ENCODE assay signal across 10 cellular contexts in the genomic region with DNA sequence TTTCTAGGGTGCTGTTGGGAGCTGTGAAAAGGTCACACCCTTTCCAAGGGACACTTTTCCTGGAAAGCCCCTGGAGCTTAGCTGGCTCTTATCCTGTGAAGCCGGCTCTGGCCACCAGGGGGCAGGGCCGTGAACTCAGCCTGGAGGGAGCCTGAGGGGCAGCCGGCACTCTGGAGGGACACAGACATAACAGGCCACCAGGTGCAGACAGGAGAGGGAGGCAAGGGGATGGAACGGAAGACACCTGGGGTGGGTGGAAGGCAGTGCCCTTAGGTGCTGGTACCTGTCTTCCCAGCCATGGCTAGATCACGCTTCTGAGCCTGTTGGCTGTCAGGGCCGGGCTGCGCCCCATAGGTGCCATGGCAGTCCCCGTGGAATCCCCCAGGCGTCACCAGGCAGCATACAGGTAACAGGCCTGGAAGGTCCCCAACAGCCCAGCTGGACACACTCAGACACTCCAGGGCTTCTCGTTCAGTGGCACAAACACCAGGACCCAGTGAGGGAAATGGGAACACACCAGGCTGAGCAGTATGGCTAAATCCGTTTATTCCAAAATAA. TPM values are rescaled to one million over a fixed set of nuclear protein-coding genes. Genes with fewer than 3 reads are reported as not detected.
DNase-seq lines count a peak whose midpoint lies in the region; ATAC-seq, FAIRE-seq and TF ChIP-seq lines count a peak whose summit lies in the region.
"Not testable (repeated sequence)": the region's sequence is repeated elsewhere in the genome, so short reads cannot be mapped to it uniquely, and the experiment has no call there.
"Had no signal": no experiment of that assay in that cellular context is flagged by ENCODE, and none has a peak within 500 bp of the region (broad histone marks: within the 10 kb centered on the region; RNA-seq: fewer than 3 reads in every experiment).

No MANE protein-coding gene starts in this region.

- DNase-seq in DND-41; GM12878 (ENCODE audit: low read depth, low spot score); epithelial cell of proximal tubule (ENCODE audit: low read depth): not testable (repeated sequence)
- DNase-seq in NCI-H1417 (lab: John Stamatoyannopoulos, UW): peak in 2 of 3 experiments; percentile 11 to 24
- peak; percentile 39 for DNase-seq in RPMI8226

- peak; percentile 62 for FAIRE-seq in GM12878 (lab: Jason Lieb, UNC)

- not testable (repeated sequence) for H3F3A ChIP-seq in neural cell (ENCODE audit: insufficient read depth, low read length, poor library complexity, severe bottlenecking)

- not testable (repeated sequence) for H3K27me3 ChIP-seq in DND-41 (ENCODE audit: insufficient read depth, low read length, poor library complexity); GM12878 (replicated peaks in 1 of 2; ENCODE audit: control insufficient read depth in 2 of 2, insufficient read depth in 2 of 2, low read length in 1 of 2); neural cell (ENCODE audit: insufficient read depth, low read depth, low read length)

- H3K4me1 ChIP-seq in DND-41 (ENCODE audit: insufficient read depth, low read length); GM12878 (ENCODE audit: control insufficient read depth, insufficient read depth, low read length): not testable (repeated sequence)

- BruUV-seq in GM12878 (replicated peaks; lab: Mats Ljungman, UMichigan): not testable (repeated sequence)

- H3K4me3 ChIP-seq in DND-41 (ENCODE audit: low read depth in 1 of 2, low read length in 2 of 2); GM12878; epithelial cell of proximal tubule (ENCODE audit: low read depth, low read length); neural cell (ENCODE audit: low read length): not testable (repeated sequence)

- POLR2A ChIA-PET in GM12878 (lab: Charles Lee): not testable (repeated sequence)

- not testable (repeated sequence) for H2AFZ ChIP-seq in DND-41 (ENCODE audit: low read depth, low read length); GM12878 (ENCODE audit: control insufficient read depth, low read depth, low read length); neural cell (ENCODE audit: low read depth, low read length)

- TF ChIP-seq EP300 in GM12878 (IDR thresholded peaks at IDR 0.05; ENCODE audit: borderline replicate concordance in 1 of 2, control insufficient read depth in 1 of 2, low read depth in 2 of 2, low read length in 2 of 2); neural cell (conservative IDR thresholded peaks at IDR 0.05; ENCODE audit: poor library complexity, severe bottlenecking): not testable (repeated sequence)

- RAD21 ChIA-PET in GM12878 (lab: Charles Lee; ENCODE audit: unreplicated experiment): not testable (repeated sequence)

- in situ Hi-C loops in GM12878 (cut with MboI): loop anchor here (10.0 kb wide), 1 partner anchor 1972 kb away; no protein-coding TSS in a partner anchor

- H4K20me1 ChIP-seq in DND-41 (ENCODE audit: insufficient read depth, low read length); GM12878 (ENCODE audit: control insufficient read depth, insufficient read depth); neural cell (ENCODE audit: insufficient read depth): not testable (repeated sequence)

- WGBS in GM12878 (ENCODE audit: insufficient coverage, insufficient replicate concordance, low lambda C conversion rate, missing lambda C conversion rate): 31% methylated on average over 8 of the region's 11 CpGs

- not testable (repeated sequence) for H3K79me2 ChIP-seq in DND-41 (ENCODE audit: insufficient read depth, low read length); GM12878 (ENCODE audit: control insufficient read depth, insufficient read depth, low read length); neural cell (replicated peaks; ENCODE audit: insufficient read depth, low read length)

- 0 out of 3 replicates have a peak, but pooled peaks have one; percentile 52 for ATAC-seq in DND-41 (ENCODE audit: insufficient read depth, low read depth)
- peak; percentile 56 for ATAC-seq in GM19351 (IDR thresholded peaks at IDR 0.05; ENCODE audit: unreplicated experiment)
- peak; percentile 76 for ATAC-seq in GM12878

- H3K4me2 ChIP-seq in DND-41 (ENCODE audit: insufficient read depth, low read length); GM12878 (ENCODE audit: control insufficient read depth, insufficient read depth); neural cell (ENCODE audit: low read length): not testable (repeated sequence)

- not testable (repeated sequence) for H3K27ac ChIP-seq in DND-41 (ENCODE audit: low read length); GM12878 (ENCODE audit: control insufficient read depth, insufficient read depth); neural cell (ENCODE audit: low read length)

- SMC1A ChIA-PET in GM12878 (lab: Charles Lee; ENCODE audit: uncharacterized antibody, unreplicated experiment): not testable (repeated sequence)

- intact Hi-C loops in GM12878 (cut with micrococcal nuclease; ENCODE audit: unreplicated experiment): not testable (repeated sequence)

- TF ChIP-seq CTCF in DND-41 (IDR thresholded peaks at IDR 0.05; ENCODE audit: borderline replicate concordance, extremely low read depth, low read length, poor library complexity, severe bottlenecking); GM12878 (IDR thresholded peaks at IDR 0.05 in 2 of 3, conservative IDR thresholded peaks at IDR 0.05 in 1 of 3; ENCODE audit: control insufficient read depth in 2 of 3, extremely low read depth in 1 of 3, insufficient read depth in 1 of 3, low read depth in 3 of 3, low read length in 3 of 3): not testable (repeated sequence)
- TF ChIP-seq CTCF in epithelial cell of proximal tubule (conservative IDR thresholded peaks at IDR 0.05; ENCODE audit: low read depth, low read length): peak; percentile 13
- TF ChIP-seq CTCF in neural cell (IDR thresholded peaks at IDR 0.05; ENCODE audit: poor library complexity, severe bottlenecking): peak; percentile 29

- H3K36me3 ChIP-seq in DND-41 (ENCODE audit: insufficient read depth, low read length); GM12878 (ENCODE audit: control insufficient read depth in 2 of 2, insufficient read depth in 2 of 2, low read length in 1 of 2); neural cell (ENCODE audit: insufficient read depth, low read length): not testable (repeated sequence)

- TF ChIP-seq POLR2A in GM12878 (IDR thresholded peaks at IDR 0.05; ENCODE audit: low read depth, low read length): not testable (repeated sequence)

- TF ChIP-seq RAD21 in GM12878 (IDR thresholded peaks at IDR 0.05; ENCODE audit: insufficient read depth, low read depth, low read length); neural cell (conservative IDR thresholded peaks at IDR 0.05): not testable (repeated sequence)

- not testable (repeated sequence) for H3K9me2 ChIP-seq in neural cell (ENCODE audit: insufficient read depth, low read length)

- not testable (repeated sequence) for H3K9ac ChIP-seq in DND-41 (ENCODE audit: low read depth, low read length); GM12878 (ENCODE audit: control insufficient read depth, insufficient read depth, low read length); neural cell (ENCODE audit: low read length)

- H3K9me3 ChIP-seq in DND-41 (ENCODE audit: insufficient read depth, low read length, severe bottlenecking); GM12878 (replicated peaks; ENCODE audit: control insufficient read depth, insufficient read depth, low read length); neural cell (ENCODE audit: low read length): not testable (repeated sequence)

- CTCF ChIA-PET in GM12878 (lab: Yijun Ruan, JAX): interaction anchor here (0.6 kb wide), 1 partner anchor 127 kb away, joined by 3 read pairs; no protein-coding TSS in a partner anchor

RNA-seq across cellular contexts. Expression of a gene that starts 36.1 kb away (rescaled TPM):
- not detected in 2 replicates for total RNA-seq in GM12878 (2013; cell fraction: nucleolus; rRNA removed)
- not detected in 2 replicates for total RNA-seq in GM12878 (2014; rRNA removed)
- total RNA-seq in GM12878 (2014; rRNA removed; fragmentation: Illumina TruSeq; extraction: Trizol): not detected in 2 replicates
- not detected in 2 replicates for total RNA-seq in GM12878 (2021)
- not detected for polyA plus RNA-seq in GM12878 (2011; ENCODE audit: low read depth)
- polyA plus RNA-seq in GM12878 (2011; rRNA removed): not detected in 2 replicates
- polyA plus RNA-seq in GM12878 (2011; cell fraction: cytosol; rRNA removed): not detected in 2 replicates
- not detected in 2 replicates for polyA plus RNA-seq in GM12878 (2011; cell fraction: nucleus; rRNA removed)
- polyA plus RNA-seq in GM12878 (2012): not detected in 2 replicates
- polyA plus RNA-seq in GM12878 (2014; fragmentation: Illumina TruSeq; extraction: Trizol): not detected in 2 replicates
- not detected for polyA plus RNA-seq in GM12878 (2014; fragmentation: Nextera tagmentation; extraction: Ambion mirVana)
- not detected in 2 replicates for polyA plus RNA-seq in GM12878 (2014; rRNA removed)
- polyA plus RNA-seq in GM12878 (2016; fragmentation: Nextera tagmentation; extraction: Ambion mirVana): not detected
- polyA minus RNA-seq in GM12878 (2011; rRNA and poly(A)+ RNA removed): not detected in 2 replicates
- polyA minus RNA-seq in GM12878 (2011; cell fraction: cytosol; rRNA and poly(A)+ RNA removed): not detected in 2 replicates
- polyA minus RNA-seq in GM12878 (2011; cell fraction: nucleus; rRNA and poly(A)+ RNA removed): not detected in 2 replicates
- not detected in 2 replicates for total RNA-seq in epithelial cell of proximal tubule
- not detected in 2 replicates for polyA plus RNA-seq in neural cell
- polyA minus RNA-seq in neural cell: not detected in 2 replicates
- total RNA-seq: OCI-LY7; RPMI7951; T-helper 1 cell treated with Interleukin-12 subunit alpha and Interleukin-12 subunit beta and Interleukin-4 antibody, amounts not matched to agents 30 ng/mL and 1 ng/mL, for 36 hours had no signal

RNA-seq across cellular contexts. Expression of a gene that starts 42.9 kb away (rescaled TPM):
- 33.0 and 34.3 TPM in 2 replicates for total RNA-seq in GM12878 (2013; cell fraction: nucleolus; rRNA removed)
- total RNA-seq in GM12878 (2014; rRNA removed): 6.9 and 10.4 TPM in 2 replicates
- 7.8 and 10.7 TPM in 2 replicates for total RNA-seq in GM12878 (2014; rRNA removed; fragmentation: Illumina TruSeq; extraction: Trizol)
- total RNA-seq in GM12878 (2021): 4.1 and 5.1 TPM in 2 replicates
- 3.6 TPM for polyA plus RNA-seq in GM12878 (2011; ENCODE audit: low read depth)
- 5.8 and 7.8 TPM in 2 replicates for polyA plus RNA-seq in GM12878 (2011; rRNA removed)
- polyA plus RNA-seq in GM12878 (2011; cell fraction: cytosol; rRNA removed): 2.8 and 2.9 TPM in 2 replicates
- 8.2 and 9.3 TPM in 2 replicates for polyA plus RNA-seq in GM12878 (2011; cell fraction: nucleus; rRNA removed)
- 4.8 and 5.4 TPM in 2 replicates for polyA plus RNA-seq in GM12878 (2012)
- 6.1 and 10.2 TPM in 2 replicates for polyA plus RNA-seq in GM12878 (2014; fragmentation: Illumina TruSeq; extraction: Trizol)
- polyA plus RNA-seq in GM12878 (2014; fragmentation: Nextera tagmentation; extraction: Ambion mirVana): 1 to 10 TPM; 1.4 to 2.2 TPM
- 4.4 and 4.8 TPM in 2 replicates for polyA plus RNA-seq in GM12878 (2014; rRNA removed)
- 1 to 10 TPM; 4.8 to 5.5 TPM for polyA plus RNA-seq in GM12878 (2016; fragmentation: Nextera tagmentation; extraction: Ambion mirVana)
- 5.3 and 7.8 TPM in 2 replicates for polyA minus RNA-seq in GM12878 (2011; rRNA and poly(A)+ RNA removed)
- 1.5 and 2.4 TPM in 2 replicates for polyA minus RNA-seq in GM12878 (2011; cell fraction: cytosol; rRNA and poly(A)+ RNA removed)
- polyA minus RNA-seq in GM12878 (2011; cell fraction: nucleus; rRNA and poly(A)+ RNA removed): 9.6 and 15.1 TPM in 2 replicates
- 9.5 and 9.9 TPM in 2 replicates for total RNA-seq in epithelial cell of proximal tubule
- 22.1 and 27.1 TPM in 2 replicates for polyA plus RNA-seq in neural cell
- polyA minus RNA-seq in neural cell: 39.4 and 46.3 TPM in 2 replicates

RNA-seq across cellular contexts. Expression of a gene that starts 44.8 kb away (rescaled TPM):
- total RNA-seq in GM12878 (2013; cell fraction: nucleolus; rRNA removed): 1.3 and 1.5 TPM in 2 replicates
- not detected in 2 replicates for total RNA-seq in GM12878 (2014; rRNA removed)
- not detected in 2 replicates for total RNA-seq in GM12878 (2014; rRNA removed; fragmentation: Illumina TruSeq; extraction: Trizol)
- total RNA-seq in GM12878 (2021): not detected in 2 replicates
- polyA plus RNA-seq in GM12878 (2011; ENCODE audit: low read depth): not detected
- polyA plus RNA-seq in GM12878 (2011; rRNA removed): not detected in 2 replicates
- polyA plus RNA-seq in GM12878 (2011; cell fraction: cytosol; rRNA removed): not detected in 2 replicates
- polyA plus RNA-seq in GM12878 (2011; cell fraction: nucleus; rRNA removed): 0.09 TPM in 1 of 2 replicates, not detected in the other
- polyA plus RNA-seq in GM12878 (2012): not detected in 2 replicates
- polyA plus RNA-seq in GM12878 (2014; fragmentation: Illumina TruSeq; extraction: Trizol): not detected in 2 replicates
- not detected for polyA plus RNA-seq in GM12878 (2014; fragmentation: Nextera tagmentation; extraction: Ambion mirVana)
- not detected in 2 replicates for polyA plus RNA-seq in GM12878 (2014; rRNA removed)
- not detected for polyA plus RNA-seq in GM12878 (2016; fragmentation: Nextera tagmentation; extraction: Ambion mirVana)
- polyA minus RNA-seq in GM12878 (2011; rRNA and poly(A)+ RNA removed): not detected in 2 replicates
- polyA minus RNA-seq in GM12878 (2011; cell fraction: cytosol; rRNA and poly(A)+ RNA removed): not detected in 2 replicates
- polyA minus RNA-seq in GM12878 (2011; cell fraction: nucleus; rRNA and poly(A)+ RNA removed): 0.38 and 0.48 TPM in 2 replicates
- total RNA-seq in epithelial cell of proximal tubule: not detected in 2 replicates
- polyA plus RNA-seq in neural cell: not detected in 2 replicates
- not detected in 2 replicates for polyA minus RNA-seq in neural cell
- total RNA-seq: OCI-LY7; T-helper 1 cell treated with Interleukin-12 subunit alpha and Interleukin-12 subunit beta and Interleukin-4 antibody, amounts not matched to agents 30 ng/mL and 1 ng/mL, for 36 hours had no signal
